Comparison of ENCODE assay signal across 2 cellular contexts in the genomic region with DNA sequence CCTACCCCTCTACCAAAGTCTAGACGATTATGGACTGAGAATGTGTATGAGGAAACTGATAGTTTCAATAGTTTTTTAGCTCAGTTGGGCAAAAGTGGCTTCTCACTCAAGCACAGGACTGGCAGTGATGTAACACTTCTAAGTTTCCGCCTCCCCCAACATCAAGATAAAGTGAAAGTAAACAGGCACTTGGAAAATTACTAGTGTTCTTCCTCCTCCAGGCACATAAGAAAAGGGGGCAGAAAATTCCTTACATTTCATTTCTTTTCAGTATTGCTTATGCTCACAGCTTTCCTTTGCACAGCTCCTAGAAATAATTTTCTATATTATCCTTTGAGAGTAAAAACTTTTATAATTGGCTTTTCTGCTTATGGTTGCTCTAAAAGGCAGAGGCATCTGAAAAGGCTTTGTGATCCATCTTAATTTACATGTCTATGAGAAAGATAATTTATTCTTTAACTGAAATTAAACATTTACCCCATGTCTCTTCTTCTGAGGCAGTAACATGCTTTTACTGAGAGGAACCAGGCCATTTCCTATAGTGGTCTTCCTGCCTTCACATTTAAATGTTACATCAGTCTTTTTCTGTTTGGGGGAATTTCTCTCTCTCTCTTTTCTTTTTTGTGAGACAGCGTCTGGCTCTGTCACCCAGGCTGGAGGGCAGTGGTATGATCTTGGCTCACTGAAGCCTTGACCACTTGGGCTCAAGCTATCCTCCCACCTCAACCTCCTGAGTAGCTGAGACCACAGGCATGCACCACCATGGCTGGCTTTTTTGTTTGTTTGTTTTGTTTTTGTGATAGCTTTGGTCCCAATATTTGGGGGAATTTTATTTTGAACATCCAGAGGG.
TF ChIP-seq lines count a peak whose summit lies in the region.

No MANE protein-coding gene starts in this region.

TF ChIP-seq in HCT116, 20 proteins besides CTCF, POLR2A, EP300 and RAD21 (continued from another document):
- peak; percentile 57; the same call in 1 of the 2 replicates for TF ChIP-seq POLR2AphosphoS5 (IDR thresholded peaks at IDR 0.05; ENCODE audit: low read depth, low read length)
- TF ChIP-seq CBX3 (IDR thresholded peaks at IDR 0.05; ENCODE audit: low read depth), result peak; percentile 52; the same call in 1 of the 2 replicates
- TF ChIP-seq SRF (IDR thresholded peaks at IDR 0.05; ENCODE audit: low read depth), result 0 out of 2 replicates have a peak, but pooled peaks have one; percentile 23
- peak; percentile 83 for TF ChIP-seq TCF7L2 (IDR thresholded peaks at IDR 0.05; ENCODE audit: borderline replicate concordance, extremely low read depth, insufficient read depth, insufficient read length)
- peak; percentile 61; the same call in 1 of the 2 replicates for TF ChIP-seq MAX (IDR thresholded peaks at IDR 0.05)
- TF ChIP-seq FOSL1 (IDR thresholded peaks at IDR 0.05; ENCODE audit: low read depth), result peak; percentile 14; the same call in 1 of the 2 replicates
- no peak for TF ChIP-seq EGR1 (IDR thresholded peaks at IDR 0.05; ENCODE audit: low read depth)
- TF ChIP-seq ZNF274 (IDR thresholded peaks at IDR 0.05; ENCODE audit: low read depth, low read length), result no peak
- TF ChIP-seq YY1 (IDR thresholded peaks at IDR 0.05; ENCODE audit: extremely low read depth, insufficient replicate concordance, low read depth, low read length), result no peak
- TF ChIP-seq EZH2phosphoT487 (IDR thresholded peaks at IDR 0.05; ENCODE audit: borderline replicate concordance), result no peak
- peak; percentile 88 for TF ChIP-seq ATF3 (IDR thresholded peaks at IDR 0.05)
- TF ChIP-seq REST (IDR thresholded peaks at IDR 0.05; ENCODE audit: low read depth), result no peak
- peak; percentile 93 for TF ChIP-seq CEBPB (IDR thresholded peaks at IDR 0.05; ENCODE audit: low read depth)
- TF ChIP-seq SIN3A (IDR thresholded peaks at IDR 0.05; ENCODE audit: low read depth), result peak; percentile 70
- TF ChIP-seq JUND (IDR thresholded peaks at IDR 0.05), result peak; percentile 46; the same call in 1 of the 2 replicates
- TF ChIP-seq, protein P1, sequence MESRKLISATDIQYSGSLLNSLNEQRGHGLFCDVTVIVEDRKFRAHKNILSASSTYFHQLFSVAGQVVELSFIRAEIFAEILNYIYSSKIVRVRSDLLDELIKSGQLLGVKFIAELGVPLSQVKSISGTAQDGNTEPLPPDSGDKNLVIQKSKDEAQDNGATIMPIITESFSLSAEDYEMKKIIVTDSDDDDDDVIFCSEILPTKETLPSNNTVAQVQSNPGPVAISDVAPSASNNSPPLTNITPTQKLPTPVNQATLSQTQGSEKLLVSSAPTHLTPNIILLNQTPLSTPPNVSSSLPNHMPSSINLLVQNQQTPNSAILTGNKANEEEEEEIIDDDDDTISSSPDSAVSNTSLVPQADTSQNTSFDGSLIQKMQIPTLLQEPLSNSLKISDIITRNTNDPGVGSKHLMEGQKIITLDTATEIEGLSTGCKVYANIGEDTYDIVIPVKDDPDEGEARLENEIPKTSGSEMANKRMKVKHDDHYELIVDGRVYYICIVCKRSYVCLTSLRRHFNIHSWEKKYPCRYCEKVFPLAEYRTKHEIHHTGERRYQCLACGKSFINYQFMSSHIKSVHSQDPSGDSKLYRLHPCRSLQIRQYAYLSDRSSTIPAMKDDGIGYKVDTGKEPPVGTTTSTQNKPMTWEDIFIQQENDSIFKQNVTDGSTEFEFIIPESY (IDR thresholded peaks at IDR 0.05; ENCODE audit: extremely low read depth, insufficient replicate concordance, low read length), result no peak
- TF ChIP-seq ZFX (IDR thresholded peaks at IDR 0.05), result no peak
- no peak for TF ChIP-seq EZH2 (IDR thresholded peaks at IDR 0.05)

TF ChIP-seq in H1, 55 proteins besides CTCF, POLR2A, EP300 and RAD21 (continued from another document):
- TF ChIP-seq TBP (IDR thresholded peaks at IDR 0.05; ENCODE audit: low read depth, low read length), result 0 out of 2 replicates have a peak, but pooled peaks have one; percentile 18
- peak; percentile 63; the same call in 1 of the 2 replicates for TF ChIP-seq CEBPB (IDR thresholded peaks at IDR 0.05; ENCODE audit: low read depth, low read length)
- TF ChIP-seq TAF1 (IDR thresholded peaks at IDR 0.05; ENCODE audit: low read depth, low read length), result 0 out of 2 replicates have a peak, but pooled peaks have one; percentile 31
- no peak for TF ChIP-seq FOSL1 (IDR thresholded peaks at IDR 0.05; ENCODE audit: insufficient read depth, low read depth, low read length)
